11 cellular contexts compared by ENCODE assay signal in the genomic region with DNA sequence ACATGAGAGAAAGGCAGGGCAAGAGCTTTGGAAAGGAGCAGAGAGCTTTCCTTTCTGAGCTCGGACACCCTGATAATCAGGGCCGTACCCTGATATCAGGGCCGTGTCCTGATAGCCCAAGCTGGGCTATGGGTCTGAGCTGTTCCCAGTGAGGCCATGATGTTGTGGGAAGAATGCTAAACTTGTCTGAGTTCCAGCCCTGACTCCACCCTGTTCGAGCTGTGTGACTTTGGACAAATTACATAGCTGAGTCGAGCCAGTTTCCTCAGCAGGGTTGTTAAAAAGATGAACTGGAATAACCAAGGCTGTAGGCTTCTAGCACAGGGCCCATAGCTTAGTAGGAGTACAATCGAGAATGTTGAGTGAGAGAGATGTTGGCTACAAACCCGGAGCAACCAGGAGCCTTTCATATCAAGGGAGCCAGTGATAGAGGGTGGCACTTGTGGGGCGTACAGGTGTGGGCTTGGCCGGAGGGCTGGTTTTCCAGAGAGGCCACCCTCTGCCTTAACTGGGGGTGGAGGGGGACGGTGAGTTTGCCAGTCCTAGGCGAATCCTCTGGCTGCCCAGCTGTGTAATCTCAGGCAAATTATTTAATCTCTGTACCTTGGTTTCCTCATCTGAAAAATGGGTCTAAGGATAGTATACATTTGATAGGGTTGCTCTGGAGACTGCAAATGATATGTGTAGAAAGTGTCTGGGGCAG. TPM values are rescaled to one million over a fixed set of nuclear protein-coding genes. Genes with fewer than 3 reads are reported as not detected.
DNase-seq lines count a peak whose midpoint lies in the region; ATAC-seq and TF ChIP-seq lines count a peak whose summit lies in the region.
"Had no signal": no experiment of that assay in that cellular context is flagged by ENCODE, and none has a peak within 500 bp of the region (broad histone marks: within the 10 kb centered on the region; RNA-seq: fewer than 3 reads in every experiment).

No MANE protein-coding gene starts in this region.

- peaks cover 5% of the 10 kb centered on the region for H3K36me3 Mint-ChIP-seq in stimulated activated naive CD8-positive, alpha-beta T cell treated with anti-CD3 and anti-CD28 coated beads, Interleukin-15, Interleukin-2, amounts not matched to agents 100 ng/mL and 50 ng/mL, for 24 hours (ENCODE audit: low read depth)
- H3K36me3 Mint-ChIP-seq in chondrocyte (ENCODE audit: low read depth): peaks cover 2% of the 10 kb centered on the region

- TF ChIP-seq CTCF in chondrocyte (IDR thresholded peaks at IDR 0.05): no peak

- peak overlapping the region; percentile 96 for H3K27ac Mint-ChIP-seq in stimulated activated naive CD8-positive, alpha-beta T cell treated with anti-CD3 and anti-CD28 coated beads, Interleukin-15, Interleukin-2, amounts not matched to agents 100 ng/mL and 50 ng/mL, for 24 hours
- H3K27ac Mint-ChIP-seq in chondrocyte (ENCODE audit: unreplicated experiment): peak overlapping the region; percentile 74

- no peaks in the 10 kb centered on the region for H3K36me3 ChIP-seq in mucosa of stomach (ENCODE audit: control insufficient read depth, insufficient read depth, low read length)
- no peaks in the 10 kb centered on the region for H3K36me3 ChIP-seq in MG63

- H3K4me3 Mint-ChIP-seq in stimulated activated naive CD8-positive, alpha-beta T cell treated with anti-CD3 and anti-CD28 coated beads, Interleukin-15, Interleukin-2, amounts not matched to agents 100 ng/mL and 50 ng/mL, for 24 hours: peak overlapping the region; percentile 41
- H3K4me3 Mint-ChIP-seq in chondrocyte (ENCODE audit: unreplicated experiment): no peak overlapping the region

- peaks cover 75% of the 10 kb centered on the region for H3K4me1 Mint-ChIP-seq in stimulated activated naive CD8-positive, alpha-beta T cell treated with anti-CD3 and anti-CD28 coated beads, Interleukin-15, Interleukin-2, amounts not matched to agents 100 ng/mL and 50 ng/mL, for 24 hours (ENCODE audit: low read depth)
- peaks cover 7% of the 10 kb centered on the region for H3K4me1 Mint-ChIP-seq in chondrocyte (ENCODE audit: low read depth)

- no peak overlapping the region for H3K4me3 ChIP-seq in mucosa of stomach (ENCODE audit: low read length)
- no peak overlapping the region for H3K4me3 ChIP-seq in MG63

- DNase-seq in stimulated activated naive CD8-positive, alpha-beta T cell treated with anti-CD3 and anti-CD28 coated beads, Interleukin-15, Interleukin-2, amounts not matched to agents 100 U/mL and 50 U/mL, for 24 hours: no peak
- DNase-seq in chondrocyte (ENCODE audit: low spot score): no peak
- DNase-seq in MG63: no peak
- DNase-seq: NCI-H524 treated with DMSO at 0.1 percent for 48 hours had no signal

- H3K27me3 ChIP-seq in mucosa of stomach (ENCODE audit: control insufficient read depth, insufficient read depth, low read length) (no peaks in the 10 kb centered on the region), MG63 (no peaks in the 10 kb centered on the region)

- H3K9ac ChIP-seq in mucosa of stomach (ENCODE audit: low read length): peak overlapping the region; percentile 8

- ATAC-seq in stimulated activated naive CD8-positive, alpha-beta T cell treated with anti-CD3 and anti-CD28 coated beads, Interleukin-15, Interleukin-2, amounts not matched to agents 100 U/mL and 50 U/mL, for 24 hours: no peak
- ATAC-seq in GM19397 (IDR thresholded peaks at IDR 0.05; ENCODE audit: unreplicated experiment) (no peak), HG02678 (IDR thresholded peaks at IDR 0.05; ENCODE audit: unreplicated experiment) (no peak)
- no peak for ATAC-seq in activated CD4-positive, CD25-positive, alpha-beta regulatory T cell treated with anti-CD3 and anti-CD28 coated beads, Interleukin-2, amount 50 U/mL, for 24 hours

- H3K9me3 ChIP-seq in mucosa of stomach (ENCODE audit: control insufficient read depth, low read length): no peaks in the 10 kb centered on the region
- no peaks in the 10 kb centered on the region for H3K9me3 ChIP-seq in MG63

- H3K4me1 ChIP-seq in mucosa of stomach (ENCODE audit: control insufficient read depth, insufficient read depth, low read length): peaks cover 46% of the 10 kb centered on the region

- H3K27me3 Mint-ChIP-seq in stimulated activated naive CD8-positive, alpha-beta T cell treated with anti-CD3 and anti-CD28 coated beads, Interleukin-15, Interleukin-2, amounts not matched to agents 100 ng/mL and 50 ng/mL, for 24 hours: no peaks in the 10 kb centered on the region
- no peaks in the 10 kb centered on the region for H3K27me3 Mint-ChIP-seq in chondrocyte (ENCODE audit: low read depth)

- no peaks in the 10 kb centered on the region for H3K9me3 Mint-ChIP-seq in stimulated activated naive CD8-positive, alpha-beta T cell treated with anti-CD3 and anti-CD28 coated beads, Interleukin-15, Interleukin-2, amounts not matched to agents 100 ng/mL and 50 ng/mL, for 24 hours
- no peaks in the 10 kb centered on the region for H3K9me3 Mint-ChIP-seq in chondrocyte (ENCODE audit: low read depth)

RNA-seq across cellular contexts. Expression of gene CXCR3, which starts 3.5 kb away (rescaled TPM):
- total RNA-seq in chondrocyte: not detected in 3 replicates
- total RNA-seq in MG63 (2014; rRNA removed; shearing (Covaris generic); ENCODE audit: low replicate concordance): not detected in 2 replicates
- total RNA-seq: endothelial cell of umbilical vein, kidney epithelial cell had no signal

RNA-seq across cellular contexts. Expression of gene GCNA, which starts 43.6 kb away (rescaled TPM):
- total RNA-seq in chondrocyte: 3.1 to 4.2 TPM (median 3.2 TPM) in 3 replicates
- 1.1 and 1.4 TPM in 2 replicates for total RNA-seq in MG63 (2014; rRNA removed; shearing (Covaris generic); ENCODE audit: low replicate concordance)
